1 cellular context compared by ENCODE assay signal in genomic region chr1:24191860-24192259, GRCh38.
A peak's percentile ranks its signal among the peaks of the same experiment; 100 is the strongest.
TF ChIP-seq lines count a peak whose summit lies in the region.

No MANE protein-coding gene starts in this region.

TF ChIP-seq in GM12878, 131 proteins besides CTCF, POLR2A, EP300 and RAD21 (continued from another document):
- peak; percentile 78; the same call in 1 of the 2 replicates for TF ChIP-seq ATF2 (IDR thresholded peaks at IDR 0.05; ENCODE audit: low read length)
- no peak for TF ChIP-seq PML (IDR thresholded peaks at IDR 0.05; ENCODE audit: low read length)
- TF ChIP-seq BCLAF1 (IDR thresholded peaks at IDR 0.05), result no peak
- TF ChIP-seq BACH1 (IDR thresholded peaks at IDR 0.05; ENCODE audit: borderline replicate concordance), result peak; percentile 27; the same call in 1 of the 2 replicates
- peak; percentile 90 for TF ChIP-seq NR2F1 (conservative IDR thresholded peaks at IDR 0.05)
- peak; percentile 30 for TF ChIP-seq BCL3 (IDR thresholded peaks at IDR 0.05; ENCODE audit: borderline replicate concordance, insufficient read depth, low read depth, low read length, poor library complexity, severe bottlenecking)
- TF ChIP-seq CREM (IDR thresholded peaks at IDR 0.05; ENCODE audit: low read depth), result peak; percentile 68
- peak; percentile 65 for TF ChIP-seq CBFB (IDR thresholded peaks at IDR 0.05; ENCODE audit: low read depth)
- peak; percentile 70 to 71 for TF ChIP-seq IKZF2 (IDR thresholded peaks at IDR 0.05)
- TF ChIP-seq CREB1 (IDR thresholded peaks at IDR 0.05; ENCODE audit: low read depth), result peak; percentile 19; the same call in 1 of the 2 replicates
- TF ChIP-seq EED (IDR thresholded peaks at IDR 0.05; ENCODE audit: low read depth), result peak; percentile 83
- peak; percentile 70 for TF ChIP-seq TCF7 (IDR thresholded peaks at IDR 0.05; ENCODE audit: borderline replicate concordance)
- TF ChIP-seq GATAD2B (conservative IDR thresholded peaks at IDR 0.05; ENCODE audit: low read depth), result no peak
- TF ChIP-seq RELB (IDR thresholded peaks at IDR 0.05; ENCODE audit: low read depth), result 0 out of 2 replicates have a peak, but pooled peaks have one; percentile 16
- TF ChIP-seq IKZF1 (conservative IDR thresholded peaks at IDR 0.05), result peak; percentile 45
- TF ChIP-seq MEF2A (IDR thresholded peaks at IDR 0.05; ENCODE audit: insufficient read depth, low read depth, low read length), result peak; percentile 52; the same call in 1 of the 2 replicates
- 0 out of 2 replicates have a peak, but pooled peaks have one; percentile 38 for TF ChIP-seq BCL11A (IDR thresholded peaks at IDR 0.05; ENCODE audit: low read depth, low read length)
- peak; percentile 75; the same call in 1 of the 2 replicates for TF ChIP-seq NFIC (IDR thresholded peaks at IDR 0.05; ENCODE audit: low read depth, low read length)
- no peak for TF ChIP-seq SMARCA5 (IDR thresholded peaks at IDR 0.05)
TF ChIP-seq in GM12878: peak in this region for 25.
